ENCODE assay signal across 1 cellular context in the genomic region with DNA sequence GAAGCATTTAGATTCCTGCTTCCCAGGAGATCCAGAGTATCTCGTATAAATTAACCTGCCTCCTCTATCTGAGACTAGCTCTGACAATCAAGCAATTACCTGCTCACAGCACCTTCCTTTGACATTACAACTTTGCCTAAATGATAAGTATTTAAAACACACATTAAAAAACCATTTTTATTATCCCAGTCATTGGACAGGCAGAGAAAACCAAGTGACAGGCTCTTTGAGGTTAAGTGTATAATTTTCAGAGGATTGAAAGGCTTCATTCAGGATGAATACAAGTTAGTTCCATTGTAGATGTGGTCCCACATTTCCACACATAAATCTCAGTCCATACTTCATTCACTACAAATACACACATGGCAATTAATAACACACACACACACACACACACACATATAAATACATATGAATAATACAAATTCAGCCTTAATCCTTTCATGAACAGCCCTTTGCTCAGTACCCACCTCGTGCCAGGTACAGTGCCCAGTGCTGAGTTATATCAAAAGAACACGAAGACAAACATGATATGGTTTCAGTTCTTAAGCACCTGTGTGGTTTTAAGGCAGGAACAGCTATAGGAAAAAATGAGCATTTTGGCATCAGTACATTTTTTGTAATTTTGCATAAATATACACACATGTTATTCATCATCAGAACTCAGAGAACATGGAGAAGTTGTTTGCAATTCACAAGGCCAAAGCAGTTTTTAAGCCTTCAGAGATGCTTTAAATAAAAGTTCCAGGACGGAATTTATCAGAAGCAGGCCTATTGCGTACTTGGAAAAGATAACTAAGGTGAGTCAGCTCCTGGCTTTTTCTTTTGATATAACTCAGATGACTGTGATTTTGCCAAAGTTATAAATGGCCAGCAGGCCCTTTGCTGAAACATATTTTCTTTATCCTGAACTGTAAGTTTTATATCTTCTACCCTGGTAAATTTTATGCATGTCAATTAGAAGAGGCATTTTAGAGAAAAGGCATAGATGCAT.
TF ChIP-seq lines count a peak whose summit lies in the region.

No MANE protein-coding gene starts in this region.

TF ChIP-seq in neural cell, 6 proteins besides CTCF, POLR2A, EP300 and RAD21:
- no peak for TF ChIP-seq EZH2 (IDR thresholded peaks at IDR 0.05; ENCODE audit: borderline replicate concordance, insufficient read depth, low read length, poor library complexity, severe bottlenecking)
- TF ChIP-seq POLR2AphosphoS5 (IDR thresholded peaks at IDR 0.05), result peak; percentile 42
- TF ChIP-seq, protein P1, sequence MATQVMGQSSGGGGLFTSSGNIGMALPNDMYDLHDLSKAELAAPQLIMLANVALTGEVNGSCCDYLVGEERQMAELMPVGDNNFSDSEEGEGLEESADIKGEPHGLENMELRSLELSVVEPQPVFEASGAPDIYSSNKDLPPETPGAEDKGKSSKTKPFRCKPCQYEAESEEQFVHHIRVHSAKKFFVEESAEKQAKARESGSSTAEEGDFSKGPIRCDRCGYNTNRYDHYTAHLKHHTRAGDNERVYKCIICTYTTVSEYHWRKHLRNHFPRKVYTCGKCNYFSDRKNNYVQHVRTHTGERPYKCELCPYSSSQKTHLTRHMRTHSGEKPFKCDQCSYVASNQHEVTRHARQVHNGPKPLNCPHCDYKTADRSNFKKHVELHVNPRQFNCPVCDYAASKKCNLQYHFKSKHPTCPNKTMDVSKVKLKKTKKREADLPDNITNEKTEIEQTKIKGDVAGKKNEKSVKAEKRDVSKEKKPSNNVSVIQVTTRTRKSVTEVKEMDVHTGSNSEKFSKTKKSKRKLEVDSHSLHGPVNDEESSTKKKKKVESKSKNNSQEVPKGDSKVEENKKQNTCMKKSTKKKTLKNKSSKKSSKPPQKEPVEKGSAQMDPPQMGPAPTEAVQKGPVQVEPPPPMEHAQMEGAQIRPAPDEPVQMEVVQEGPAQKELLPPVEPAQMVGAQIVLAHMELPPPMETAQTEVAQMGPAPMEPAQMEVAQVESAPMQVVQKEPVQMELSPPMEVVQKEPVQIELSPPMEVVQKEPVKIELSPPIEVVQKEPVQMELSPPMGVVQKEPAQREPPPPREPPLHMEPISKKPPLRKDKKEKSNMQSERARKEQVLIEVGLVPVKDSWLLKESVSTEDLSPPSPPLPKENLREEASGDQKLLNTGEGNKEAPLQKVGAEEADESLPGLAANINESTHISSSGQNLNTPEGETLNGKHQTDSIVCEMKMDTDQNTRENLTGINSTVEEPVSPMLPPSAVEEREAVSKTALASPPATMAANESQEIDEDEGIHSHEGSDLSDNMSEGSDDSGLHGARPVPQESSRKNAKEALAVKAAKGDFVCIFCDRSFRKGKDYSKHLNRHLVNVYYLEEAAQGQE (IDR thresholded peaks at IDR 0.05; ENCODE audit: borderline replicate concordance), result peak; percentile 68
